ENCODE assay signal across 29 cellular contexts in the genomic region with DNA sequence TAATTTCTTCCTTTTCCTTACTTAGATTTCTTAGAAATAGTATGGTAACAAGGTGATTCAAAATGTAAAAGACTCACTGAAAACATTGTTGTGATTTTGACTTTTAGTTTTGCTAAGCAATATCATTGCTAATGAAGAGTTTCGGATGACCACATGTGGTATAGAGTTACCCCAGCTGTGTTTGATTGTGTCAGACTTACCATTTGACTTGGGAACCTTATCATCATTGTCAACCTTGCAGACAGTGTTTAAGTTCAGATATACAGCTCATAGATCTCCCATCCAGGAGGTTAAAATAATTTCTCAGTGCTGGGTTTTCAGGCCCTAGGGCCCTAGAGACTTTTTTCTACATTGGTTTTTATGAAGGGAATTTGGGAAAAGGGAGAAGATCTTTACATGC.
DNase-seq lines count a peak whose midpoint lies in the region; ATAC-seq and TF ChIP-seq lines count a peak whose summit lies in the region.
"Had no signal": no experiment of that assay in that cellular context is flagged by ENCODE, and none has a peak within 500 bp of the region (broad histone marks: within the 10 kb centered on the region; RNA-seq: fewer than 3 reads in every experiment).

No MANE protein-coding gene starts in this region.

- TF ChIP-seq CTCF in KMS-11 (conservative IDR thresholded peaks at IDR 0.05; ENCODE audit: low read depth, low read length) (no peak), astrocyte of the spinal cord (IDR thresholded peaks at IDR 0.05; ENCODE audit: low read depth, low read length) (no peak)

- H3K4me1 Mint-ChIP-seq in stimulated activated naive CD8-positive, alpha-beta T cell treated with anti-CD3 and anti-CD28 coated beads, Interleukin-15, amount 100 ng/mL, for 72 hours, result peaks cover 6% of the 10 kb centered on the region
- H3K4me1 Mint-ChIP-seq: nephron had no signal

- no peak overlapping the region for H3K4me3 Mint-ChIP-seq in stimulated activated naive CD8-positive, alpha-beta T cell treated with anti-CD3 and anti-CD28 coated beads, Interleukin-15, amount 100 ng/mL, for 72 hours
- H3K4me3 Mint-ChIP-seq: activated naive CD4-positive, alpha-beta T cell treated with anti-CD3 and anti-CD28 coated beads, Interleukin-2, amount 10 ng/mL, durations not matched to agents 7 days and 5 days; activated T-helper 1 cell treated with anti-CD3 and anti-CD28 coated beads, Interleukin-12 subunit alpha, Interleukin-12 subunit beta, Interleukin-2, Interleukin-4 antibody, amounts not matched to agents 30 ng/mL and 10 ng/mL and 1 ng/mL, durations not matched to agents 14 hours and 24 hours and 36 hours; effector memory CD8-positive, alpha-beta T cell; nephron had no signal

- H2AFZ ChIP-seq in KMS-11 (ENCODE audit: low read depth), result peak overlapping the region; percentile 72; the same call in 1 of the 2 replicates

- peak overlapping the region; percentile 43; the same call in 1 of the 2 replicates for H3K9ac ChIP-seq in KMS-11

- intact Hi-C loops in posterior vena cava (cut with DNase I), result no loop called here

- ATAC-seq in GM19324 (IDR thresholded peaks at IDR 0.05; ENCODE audit: low FRiP score, unreplicated experiment), result peak; percentile 63
- no peak for ATAC-seq in stimulated activated naive CD8-positive, alpha-beta T cell treated with anti-CD3 and anti-CD28 coated beads, Interleukin-15, amount 100 ng/mL, for 72 hours
- ATAC-seq: activated CD4-positive, CD25-positive, alpha-beta regulatory T cell treated with anti-CD3 and anti-CD28 coated beads, Interleukin-2, amount 50 U/mL, for 24 hours; effector memory CD8-positive, alpha-beta T cell; foreskin keratinocyte; heart right ventricle; lower lobe of right lung; Panc1; upper lobe of right lung had no signal

- DNase-seq in astrocyte of the spinal cord (ENCODE audit: low read depth, low spot score), result peak; percentile 7
- DNase-seq in posterior vena cava (ENCODE audit: low spot score), result no peak
- no peak for DNase-seq in RPMI8226
- no peak for DNase-seq in stimulated activated naive CD8-positive, alpha-beta T cell treated with anti-CD3 and anti-CD28 coated beads, Interleukin-15, amount 100 ng/mL, for 72 hours
- no peak for DNase-seq in activated T-cell treated with anti-CD3 and anti-CD28 coated beads, Interleukin-2, amount 50 U/mL, for 48 hours
- DNase-seq: activated CD4-positive, alpha-beta T cell treated with anti-CD3 and anti-CD28 coated beads, Interleukin-2, amount 50 U/mL, for 48 hours; activated naive CD4-positive, alpha-beta T cell treated with anti-CD3 and anti-CD28 coated beads, Interleukin-2, amount 10 ng/mL, durations not matched to agents 7 days and 5 days; effector memory CD8-positive, alpha-beta T cell; GDM1; GOT3; heart right ventricle; kidney glomerular epithelial cell; lower lobe of right lung; MG63; NCI-H1436 treated with DMSO at 0.1 percent for 48 hours; NCI-H2107; ovary; retina; upper lobe of right lung had no signal

- H3K9me3 Mint-ChIP-seq in stimulated activated naive CD8-positive, alpha-beta T cell treated with anti-CD3 and anti-CD28 coated beads, Interleukin-15, amount 100 ng/mL, for 72 hours, result no peaks in the 10 kb centered on the region
- H3K9me3 Mint-ChIP-seq: activated T-helper 1 cell treated with anti-CD3 and anti-CD28 coated beads, Interleukin-12 subunit alpha, Interleukin-12 subunit beta, Interleukin-2, Interleukin-4 antibody, amounts not matched to agents 30 ng/mL and 10 ng/mL and 1 ng/mL, durations not matched to agents 14 hours and 24 hours and 36 hours; effector memory CD8-positive, alpha-beta T cell; nephron had no signal

- no peaks in the 10 kb centered on the region for H4K20me1 ChIP-seq in KMS-11 (ENCODE audit: insufficient read depth)

- H3K4me1 ChIP-seq in KMS-11 (ENCODE audit: low read depth, poor library complexity, severe bottlenecking) (peaks cover 52% of the 10 kb centered on the region), mesodermal cell (ENCODE audit: control insufficient read depth, insufficient read depth, low read length, poor library complexity, severe bottlenecking) (peaks cover 3% of the 10 kb centered on the region)
- H3K4me1 ChIP-seq: esophagus muscularis mucosa, heart right ventricle, lower lobe of right lung, upper lobe of right lung had no signal

- H3K27me3 Mint-ChIP-seq in stimulated activated naive CD8-positive, alpha-beta T cell treated with anti-CD3 and anti-CD28 coated beads, Interleukin-15, amount 100 ng/mL, for 72 hours, result peaks cover 41% of the 10 kb centered on the region

- in situ Hi-C loops in astrocyte of the spinal cord (cut with HindIII; ENCODE audit: low sequenced_read_pairs), result no loop called here

- peak overlapping the region; percentile 78 for H3K4me2 ChIP-seq in KMS-11

- no peaks in the 10 kb centered on the region for H3K27me3 ChIP-seq in KMS-11 (ENCODE audit: insufficient read depth, low read depth)
- H3K27me3 ChIP-seq: esophagus muscularis mucosa, foreskin keratinocyte, ovary had no signal

- no peaks in the 10 kb centered on the region for H3K36me3 ChIP-seq in KMS-11 (ENCODE audit: insufficient read depth)
- no peaks in the 10 kb centered on the region for H3K36me3 ChIP-seq in mesodermal cell (ENCODE audit: control insufficient read depth, insufficient read depth, low read length)
- H3K36me3 ChIP-seq: esophagus muscularis mucosa, heart right ventricle, lower lobe of right lung, MG63, ovary, upper lobe of right lung had no signal

- H3K79me2 ChIP-seq in KMS-11 (ENCODE audit: insufficient read depth, low read depth), result no peaks in the 10 kb centered on the region

- no peaks in the 10 kb centered on the region for H3K9me3 ChIP-seq in mesodermal cell (ENCODE audit: control insufficient read depth, low read length)
- H3K9me3 ChIP-seq: esophagus muscularis mucosa, heart right ventricle, lower lobe of right lung, MG63, ovary, upper lobe of right lung had no signal

- WGBS in mesodermal cell (ENCODE audit: insufficient coverage in 2 of 2), 2 experiments, result 100% methylated on average over 1 of the region's 1 CpG; no CpG with 5 or more reads in 1 of the 2 experiments

- H3K27ac ChIP-seq in KMS-11, result peak overlapping the region; percentile 83
- H3K27ac ChIP-seq in mesodermal cell (ENCODE audit: low read depth, low read length, severe bottlenecking), result peak overlapping the region; percentile 24
- H3K27ac ChIP-seq: coronary artery, esophagus muscularis mucosa, foreskin keratinocyte, heart right ventricle, lower lobe of right lung, ovary, upper lobe of right lung had no signal

- peak overlapping the region; percentile 50 for H3K4me3 ChIP-seq in KMS-11 (IDR thresholded peaks at IDR 0.05; ENCODE audit: insufficient read depth, low read depth, low read length)
- no peak overlapping the region for H3K4me3 ChIP-seq in astrocyte of the spinal cord (ENCODE audit: low read depth, low read length)
- no peak overlapping the region for H3K4me3 ChIP-seq in mesodermal cell (ENCODE audit: extremely low read depth, insufficient read depth, low read length, poor library complexity, severe bottlenecking)
- H3K4me3 ChIP-seq: coronary artery, esophagus muscularis mucosa, heart right ventricle, lower lobe of right lung, MG63, ovary, upper lobe of right lung had no signal

- no peak overlapping the region for H3K27ac Mint-ChIP-seq in stimulated activated naive CD8-positive, alpha-beta T cell treated with anti-CD3 and anti-CD28 coated beads, Interleukin-15, amount 100 ng/mL, for 72 hours
- H3K27ac Mint-ChIP-seq: activated naive CD4-positive, alpha-beta T cell treated with anti-CD3 and anti-CD28 coated beads, Interleukin-2, amount 10 ng/mL, durations not matched to agents 7 days and 5 days; activated T-helper 1 cell treated with anti-CD3 and anti-CD28 coated beads, Interleukin-12 subunit alpha, Interleukin-12 subunit beta, Interleukin-2, Interleukin-4 antibody, amounts not matched to agents 30 ng/mL and 10 ng/mL and 1 ng/mL, durations not matched to agents 14 hours and 24 hours and 36 hours; effector memory CD8-positive, alpha-beta T cell; nephron had no signal
